ENCODE assay signal across 1 cellular context in the genomic region with DNA sequence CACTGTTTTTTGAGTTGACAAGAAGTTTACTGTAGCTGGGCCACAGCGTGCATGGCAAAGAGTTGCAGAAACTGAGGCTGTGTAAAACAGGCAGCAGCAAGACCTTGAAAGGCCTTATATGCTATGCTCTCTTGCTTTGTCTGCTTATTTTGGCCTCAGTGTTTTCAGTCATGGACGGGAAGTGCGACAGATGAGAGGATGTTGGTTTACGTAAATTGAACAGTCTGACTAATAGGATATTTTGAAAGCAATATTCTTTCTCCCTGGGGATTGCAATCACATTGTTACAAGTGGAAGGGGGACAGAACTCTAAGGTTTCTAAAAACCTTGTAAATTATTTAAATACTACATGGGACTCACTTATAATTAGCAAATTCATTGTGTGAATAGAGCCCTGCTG.
TF ChIP-seq lines count a peak whose summit lies in the region.

No MANE protein-coding gene starts in this region.

TF ChIP-seq in HepG2, 621 proteins besides CTCF, POLR2A, EP300 and RAD21 (continued from another document):
- TF ChIP-seq, protein P1, sequence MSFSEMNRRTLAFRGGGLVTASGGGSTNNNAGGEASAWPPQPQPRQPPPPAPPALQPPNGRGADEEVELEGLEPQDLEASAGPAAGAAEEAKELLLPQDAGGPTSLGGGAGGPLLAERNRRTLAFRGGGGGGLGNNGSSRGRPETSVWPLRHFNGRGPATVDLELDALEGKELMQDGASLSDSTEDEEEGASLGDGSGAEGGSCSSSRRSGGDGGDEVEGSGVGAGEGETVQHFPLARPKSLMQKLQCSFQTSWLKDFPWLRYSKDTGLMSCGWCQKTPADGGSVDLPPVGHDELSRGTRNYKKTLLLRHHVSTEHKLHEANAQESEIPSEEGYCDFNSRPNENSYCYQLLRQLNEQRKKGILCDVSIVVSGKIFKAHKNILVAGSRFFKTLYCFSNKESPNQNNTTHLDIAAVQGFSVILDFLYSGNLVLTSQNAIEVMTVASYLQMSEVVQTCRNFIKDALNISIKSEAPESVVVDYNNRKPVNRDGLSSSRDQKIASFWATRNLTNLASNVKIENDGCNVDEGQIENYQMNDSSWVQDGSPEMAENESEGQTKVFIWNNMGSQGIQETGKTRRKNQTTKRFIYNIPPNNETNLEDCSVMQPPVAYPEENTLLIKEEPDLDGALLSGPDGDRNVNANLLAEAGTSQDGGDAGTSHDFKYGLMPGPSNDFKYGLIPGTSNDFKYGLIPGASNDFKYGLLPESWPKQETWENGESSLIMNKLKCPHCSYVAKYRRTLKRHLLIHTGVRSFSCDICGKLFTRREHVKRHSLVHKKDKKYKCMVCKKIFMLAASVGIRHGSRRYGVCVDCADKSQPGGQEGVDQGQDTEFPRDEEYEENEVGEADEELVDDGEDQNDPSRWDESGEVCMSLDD (CRISPR knock-in tag; IDR thresholded peaks at IDR 0.05; ENCODE audit: borderline replicate concordance), result no peak
- TF ChIP-seq MEF2D (CRISPR knock-in tag; IDR thresholded peaks at IDR 0.05), result no peak
- TF ChIP-seq, protein P2, sequence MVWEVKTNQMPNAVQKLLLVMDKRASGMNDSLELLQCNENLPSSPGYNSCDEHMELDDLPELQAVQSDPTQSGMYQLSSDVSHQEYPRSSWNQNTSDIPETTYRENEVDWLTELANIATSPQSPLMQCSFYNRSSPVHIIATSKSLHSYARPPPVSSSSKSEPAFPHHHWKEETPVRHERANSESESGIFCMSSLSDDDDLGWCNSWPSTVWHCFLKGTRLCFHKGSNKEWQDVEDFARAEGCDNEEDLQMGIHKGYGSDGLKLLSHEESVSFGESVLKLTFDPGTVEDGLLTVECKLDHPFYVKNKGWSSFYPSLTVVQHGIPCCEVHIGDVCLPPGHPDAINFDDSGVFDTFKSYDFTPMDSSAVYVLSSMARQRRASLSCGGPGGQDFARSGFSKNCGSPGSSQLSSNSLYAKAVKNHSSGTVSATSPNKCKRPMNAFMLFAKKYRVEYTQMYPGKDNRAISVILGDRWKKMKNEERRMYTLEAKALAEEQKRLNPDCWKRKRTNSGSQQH (CRISPR knock-in tag; IDR thresholded peaks at IDR 0.05; ENCODE audit: low read depth), result no peak
- TF ChIP-seq, protein P3, sequence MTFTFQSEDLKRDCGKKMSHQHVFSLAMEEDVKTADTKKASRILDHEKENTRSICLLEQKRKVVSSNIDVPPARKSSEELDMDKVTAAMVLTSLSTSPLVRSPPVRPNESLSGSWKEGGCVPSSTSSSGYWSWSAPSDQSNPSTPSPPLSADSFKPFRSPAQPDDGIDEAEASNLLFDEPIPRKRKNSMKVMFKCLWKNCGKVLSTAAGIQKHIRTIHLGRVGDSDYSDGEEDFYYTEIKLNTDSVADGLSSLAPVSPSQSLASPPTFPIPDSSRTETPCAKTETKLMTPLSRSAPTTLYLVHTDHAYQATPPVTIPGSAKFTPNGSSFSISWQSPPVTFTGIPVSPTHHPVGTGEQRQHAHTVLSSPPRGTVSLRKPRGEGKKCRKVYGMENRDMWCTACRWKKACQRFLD (CRISPR knock-in tag; IDR thresholded peaks at IDR 0.05; ENCODE audit: borderline replicate concordance), result no peak
- TF ChIP-seq, protein P4, sequence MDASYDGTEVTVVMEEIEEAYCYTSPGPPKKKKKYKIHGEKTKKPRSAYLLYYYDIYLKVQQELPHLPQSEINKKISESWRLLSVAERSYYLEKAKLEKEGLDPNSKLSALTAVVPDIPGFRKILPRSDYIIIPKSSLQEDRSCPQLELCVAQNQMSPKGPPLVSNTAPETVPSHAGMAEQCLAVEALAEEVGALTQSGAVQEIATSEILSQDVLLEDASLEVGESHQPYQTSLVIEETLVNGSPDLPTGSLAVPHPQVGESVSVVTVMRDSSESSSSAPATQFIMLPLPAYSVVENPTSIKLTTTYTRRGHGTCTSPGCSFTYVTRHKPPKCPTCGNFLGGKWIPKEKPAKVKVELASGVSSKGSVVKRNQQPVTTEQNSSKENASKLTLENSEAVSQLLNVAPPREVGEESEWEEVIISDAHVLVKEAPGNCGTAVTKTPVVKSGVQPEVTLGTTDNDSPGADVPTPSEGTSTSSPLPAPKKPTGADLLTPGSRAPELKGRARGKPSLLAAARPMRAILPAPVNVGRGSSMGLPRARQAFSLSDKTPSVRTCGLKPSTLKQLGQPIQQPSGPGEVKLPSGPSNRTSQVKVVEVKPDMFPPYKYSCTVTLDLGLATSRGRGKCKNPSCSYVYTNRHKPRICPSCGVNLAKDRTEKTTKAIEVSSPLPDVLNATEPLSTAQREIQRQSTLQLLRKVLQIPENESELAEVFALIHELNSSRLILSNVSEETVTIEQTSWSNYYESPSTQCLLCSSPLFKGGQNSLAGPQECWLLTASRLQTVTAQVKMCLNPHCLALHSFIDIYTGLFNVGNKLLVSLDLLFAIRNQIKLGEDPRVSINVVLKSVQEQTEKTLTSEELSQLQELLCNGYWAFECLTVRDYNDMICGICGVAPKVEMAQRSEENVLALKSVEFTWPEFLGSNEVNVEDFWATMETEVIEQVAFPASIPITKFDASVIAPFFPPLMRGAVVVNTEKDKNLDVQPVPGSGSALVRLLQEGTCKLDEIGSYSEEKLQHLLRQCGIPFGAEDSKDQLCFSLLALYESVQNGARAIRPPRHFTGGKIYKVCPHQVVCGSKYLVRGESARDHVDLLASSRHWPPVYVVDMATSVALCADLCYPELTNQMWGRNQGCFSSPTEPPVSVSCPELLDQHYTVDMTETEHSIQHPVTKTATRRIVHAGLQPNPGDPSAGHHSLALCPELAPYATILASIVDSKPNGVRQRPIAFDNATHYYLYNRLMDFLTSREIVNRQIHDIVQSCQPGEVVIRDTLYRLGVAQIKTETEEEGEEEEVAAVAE (CRISPR knock-in tag; IDR thresholded peaks at IDR 0.05; ENCODE audit: borderline replicate concordance), result no peak
- no peak for TF ChIP-seq KAT8 (CRISPR knock-in tag; IDR thresholded peaks at IDR 0.05)
- TF ChIP-seq, protein P5, sequence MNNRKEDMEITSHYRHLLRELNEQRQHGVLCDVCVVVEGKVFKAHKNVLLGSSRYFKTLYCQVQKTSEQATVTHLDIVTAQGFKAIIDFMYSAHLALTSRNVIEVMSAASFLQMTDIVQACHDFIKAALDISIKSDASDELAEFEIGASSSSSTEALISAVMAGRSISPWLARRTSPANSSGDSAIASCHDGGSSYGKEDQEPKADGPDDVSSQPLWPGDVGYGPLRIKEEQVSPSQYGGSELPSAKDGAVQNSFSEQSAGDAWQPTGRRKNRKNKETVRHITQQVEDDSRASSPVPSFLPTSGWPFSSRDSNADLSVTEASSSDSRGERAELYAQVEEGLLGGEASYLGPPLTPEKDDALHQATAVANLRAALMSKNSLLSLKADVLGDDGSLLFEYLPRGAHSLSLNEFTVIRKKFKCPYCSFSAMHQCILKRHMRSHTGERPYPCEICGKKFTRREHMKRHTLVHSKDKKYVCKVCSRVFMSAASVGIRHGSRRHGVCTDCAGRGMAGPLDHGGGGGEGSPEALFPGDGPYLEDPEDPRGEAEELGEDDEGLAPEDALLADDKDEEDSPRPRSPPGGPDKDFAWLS (CRISPR knock-in tag; IDR thresholded peaks at IDR 0.05; ENCODE audit: borderline replicate concordance), result no peak
- TF ChIP-seq, protein P6, sequence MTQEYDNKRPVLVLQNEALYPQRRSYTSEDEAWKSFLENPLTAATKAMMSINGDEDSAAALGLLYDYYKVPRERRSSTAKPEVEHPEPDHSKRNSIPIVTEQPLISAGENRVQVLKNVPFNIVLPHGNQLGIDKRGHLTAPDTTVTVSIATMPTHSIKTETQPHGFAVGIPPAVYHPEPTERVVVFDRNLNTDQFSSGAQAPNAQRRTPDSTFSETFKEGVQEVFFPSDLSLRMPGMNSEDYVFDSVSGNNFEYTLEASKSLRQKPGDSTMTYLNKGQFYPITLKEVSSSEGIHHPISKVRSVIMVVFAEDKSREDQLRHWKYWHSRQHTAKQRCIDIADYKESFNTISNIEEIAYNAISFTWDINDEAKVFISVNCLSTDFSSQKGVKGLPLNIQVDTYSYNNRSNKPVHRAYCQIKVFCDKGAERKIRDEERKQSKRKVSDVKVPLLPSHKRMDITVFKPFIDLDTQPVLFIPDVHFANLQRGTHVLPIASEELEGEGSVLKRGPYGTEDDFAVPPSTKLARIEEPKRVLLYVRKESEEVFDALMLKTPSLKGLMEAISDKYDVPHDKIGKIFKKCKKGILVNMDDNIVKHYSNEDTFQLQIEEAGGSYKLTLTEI (CRISPR knock-in tag; conservative IDR thresholded peaks at IDR 0.05), result no peak
- TF ChIP-seq ZNF569 (CRISPR knock-in tag; IDR thresholded peaks at IDR 0.05; ENCODE audit: borderline replicate concordance), result no peak
- no peak for TF ChIP-seq RBM22 (optimal IDR thresholded peaks at IDR 0.05; ENCODE audit: low read length)
- TF ChIP-seq, protein P7, sequence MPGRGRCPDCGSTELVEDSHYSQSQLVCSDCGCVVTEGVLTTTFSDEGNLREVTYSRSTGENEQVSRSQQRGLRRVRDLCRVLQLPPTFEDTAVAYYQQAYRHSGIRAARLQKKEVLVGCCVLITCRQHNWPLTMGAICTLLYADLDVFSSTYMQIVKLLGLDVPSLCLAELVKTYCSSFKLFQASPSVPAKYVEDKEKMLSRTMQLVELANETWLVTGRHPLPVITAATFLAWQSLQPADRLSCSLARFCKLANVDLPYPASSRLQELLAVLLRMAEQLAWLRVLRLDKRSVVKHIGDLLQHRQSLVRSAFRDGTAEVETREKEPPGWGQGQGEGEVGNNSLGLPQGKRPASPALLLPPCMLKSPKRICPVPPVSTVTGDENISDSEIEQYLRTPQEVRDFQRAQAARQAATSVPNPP (CRISPR knock-in tag; IDR thresholded peaks at IDR 0.05), result no peak
- no peak for TF ChIP-seq ZNF253 (CRISPR knock-in tag; IDR thresholded peaks at IDR 0.05; ENCODE audit: borderline replicate concordance)
- TF ChIP-seq ZSCAN30 (CRISPR knock-in tag; IDR thresholded peaks at IDR 0.05), result no peak
